Comparison of ENCODE assay signal across 25 cellular contexts in genomic region chr10:22770270-22770669, GRCh38.
"Had no signal": no experiment of that assay in that cellular context is flagged by ENCODE, and none has a peak within 500 bp of the region (broad histone marks: within the 10 kb centered on the region; RNA-seq: fewer than 3 reads in every experiment).

No MANE protein-coding gene starts in this region.

- H3K4me1 Mint-ChIP-seq: endodermal cell had no signal

- DNase-seq: colonic mucosa; cortex of kidney; dermis blood vessel endothelial cell; dorsolateral prefrontal cortex; effector CD4-positive, alpha-beta T cell; effector CD8-positive, alpha-beta T cell; effector memory CD4-positive, alpha-beta T cell; effector memory CD8-positive, alpha-beta T cell; endodermal cell; erythroblast; esophagus squamous epithelium; foreskin fibroblast; foreskin keratinocyte; foreskin melanocyte; gastrocnemius medialis; glutamatergic neuron; head of caudate nucleus; heart left ventricle; heart right ventricle had no signal

- ATAC-seq: effector memory CD8-positive, alpha-beta T cell; esophagus mucosa; foreskin keratinocyte; gastrocnemius medialis; gastroesophageal sphincter; heart left ventricle; heart right ventricle had no signal

- H3K4me3 Mint-ChIP-seq: dendritic cell treated with granulocyte-macrophage colony-stimulating factor and Interleukin-4, amounts not matched to agents 40 ng/mL and 50 ng/mL, for 4 days; effector memory CD8-positive, alpha-beta T cell; endodermal cell had no signal

- H3K27ac Mint-ChIP-seq: dendritic cell treated with granulocyte-macrophage colony-stimulating factor and Interleukin-4, amounts not matched to agents 40 ng/mL and 50 ng/mL, for 4 days; effector memory CD8-positive, alpha-beta T cell; endodermal cell had no signal

- H3K27me3 Mint-ChIP-seq: effector memory CD8-positive, alpha-beta T cell had no signal

- H3K9me3 Mint-ChIP-seq: dendritic cell treated with granulocyte-macrophage colony-stimulating factor and Interleukin-4, amounts not matched to agents 40 ng/mL and 50 ng/mL, for 4 days had no signal

- H3K4me3 ChIP-seq: colonic mucosa, coronary artery, dorsolateral prefrontal cortex, esophagus muscularis mucosa, esophagus squamous epithelium, gastrocnemius medialis, gastroesophageal sphincter, heart left ventricle, heart right ventricle, hepatocyte had no signal
